25 cellular contexts compared by ENCODE assay signal in genomic region chr4:134533068-134533467, GRCh38.
DNase-seq lines count a peak whose midpoint lies in the region; ATAC-seq, FAIRE-seq and TF ChIP-seq lines count a peak whose summit lies in the region.
"Had no signal": no experiment of that assay in that cellular context is flagged by ENCODE, and none has a peak within 500 bp of the region (broad histone marks: within the 10 kb centered on the region; RNA-seq: fewer than 3 reads in every experiment).

No MANE protein-coding gene starts in this region.

- BruUV-seq in HCT116 (replicated peaks; lab: Mats Ljungman, UMichigan) (no TSS peak), GM12878 (replicated peaks; lab: Mats Ljungman, UMichigan) (no TSS peak)

- CTCF ChIA-PET in HCT116 (lab: Charles Lee) (no interaction called here), GM12878 (lab: Yijun Ruan, JAX) (no interaction called here)

- WGBS in GM12878 (ENCODE audit: insufficient coverage, insufficient replicate concordance, low lambda C conversion rate, missing lambda C conversion rate): 31% methylated on average over 3 of the region's 3 CpGs

- TF ChIP-seq RAD21 in HCT116 (IDR thresholded peaks at IDR 0.05; ENCODE audit: low read depth): no peak
- TF ChIP-seq RAD21 in GM12878 (IDR thresholded peaks at IDR 0.05; ENCODE audit: insufficient read depth, low read depth, low read length): no peak

- in situ Hi-C loops in GM12878 (cut with MboI): no loop called here

- SMC1A ChIA-PET in GM12878 (lab: Charles Lee; ENCODE audit: uncharacterized antibody, unreplicated experiment): interaction anchor here (1.0 kb wide), 1 partner anchor 11 kb away, joined by 3 read pairs; no protein-coding TSS in a partner anchor

- peaks cover 7% of the 10 kb centered on the region for H3K9me3 Mint-ChIP-seq in activated T-helper 2 cell treated with anti-CD3 and anti-CD28 coated beads, Interferon-gamma antibody, Interleukin-2, Interleukin-4, amounts not matched to agents 10 μg/mL and 5 μg/mL and 100 μg/mL, durations not matched to agents 14 hours and 24 hours and 36 hours
- H3K9me3 Mint-ChIP-seq: brain, GM23338 had no signal

- RAD21 ChIA-PET in HCT116 (lab: Charles Lee; ENCODE audit: low non-redundant PET in 1 of 2, low total read pairs in 2 of 2, uncharacterized antibody in 2 of 2, unreplicated experiment in 2 of 2): no interaction called here
- RAD21 ChIA-PET in GM12878 (lab: Charles Lee; ENCODE audit: unreplicated experiment): interaction anchor here (1.0 kb wide), 1 partner anchor 14 kb away, joined by 3 read pairs; no protein-coding TSS in a partner anchor

- no peak for DNase-seq in DND-41
- DNase-seq in HCT116 (ENCODE audit: low read depth, low spot score): no peak
- peak; percentile 54 for DNase-seq in MM.1S
- DNase-seq in GM12878 (ENCODE audit: low read depth, low spot score): no peak
- DNase-seq in activated T-helper 2 cell treated with anti-CD3 and anti-CD28 coated beads, Interferon-gamma antibody, Interleukin-2, Interleukin-4, amounts not matched to agents 10 μg/mL and 5 μg/mL and 100 μg/mL, durations not matched to agents 14 hours and 24 hours and 36 hours (ENCODE audit: low spot score): no peak
- DNase-seq in 8988T: no peak
- no peak for DNase-seq in NCI-H128 (lab: John Stamatoyannopoulos, UW; ENCODE audit: unreplicated experiment)
- DNase-seq: activated CD4-positive, alpha-beta T cell treated with anti-CD3 and anti-CD28 coated beads for 36 hours; activated naive CD4-positive, alpha-beta T cell; activated T-cell treated with anti-CD3 and anti-CD28 coated beads, Interleukin-2, amount 50 U/mL, for 24 hours; CD8-positive, alpha-beta T cell; DMS153; effector CD4-positive, alpha-beta T cell; heart left ventricle; left cardiac atrium; NCI-H1436; NCI-H2107; NCI-H446; NK-92 treated with Interleukin-12 subunit alpha and Interleukin-12 subunit beta, amount 100 ng/mL, for 24 hours; RPMI8226 had no signal

- no peaks in the 10 kb centered on the region for H3K4me1 Mint-ChIP-seq in activated T-helper 2 cell treated with anti-CD3 and anti-CD28 coated beads, Interferon-gamma antibody, Interleukin-2, Interleukin-4, amounts not matched to agents 10 μg/mL and 5 μg/mL and 100 μg/mL, durations not matched to agents 14 hours and 24 hours and 36 hours (ENCODE audit: low read depth)
- H3K4me1 Mint-ChIP-seq: activated CD4-positive, alpha-beta T cell treated with anti-CD3 and anti-CD28 coated beads for 36 hours; brain; memory B cell had no signal

- no peak overlapping the region for H3K9ac ChIP-seq in DND-41 (ENCODE audit: low read depth, low read length)
- no peak overlapping the region for H3K9ac ChIP-seq in HCT116 (ENCODE audit: low read length)
- no peak overlapping the region for H3K9ac ChIP-seq in MM.1S (ENCODE audit: low read length)
- H3K9ac ChIP-seq in GM12878 (ENCODE audit: control insufficient read depth, insufficient read depth, low read length): no peak overlapping the region

- no peaks in the 10 kb centered on the region for H3K4me1 ChIP-seq in DND-41 (ENCODE audit: insufficient read depth, low read length)
- no peaks in the 10 kb centered on the region for H3K4me1 ChIP-seq in HCT116 (ENCODE audit: control insufficient read depth in 1 of 2, insufficient read depth in 2 of 2, low read length in 2 of 2)
- H3K4me1 ChIP-seq in MM.1S (ENCODE audit: low read length): 0 out of 2 replicates have a peak, but pooled peaks cover 4% of the 10 kb centered on the region
- no peaks in the 10 kb centered on the region for H3K4me1 ChIP-seq in GM12878 (ENCODE audit: control insufficient read depth, insufficient read depth, low read length)

- H3K4me3 ChIP-seq in DND-41 (ENCODE audit: low read depth in 1 of 2, low read length in 2 of 2) (no peak overlapping the region), HCT116 (replicated peaks in 1 of 2; ENCODE audit: low read depth in 1 of 2, low read length in 2 of 2) (no peak overlapping the region), MM.1S (ENCODE audit: low read length) (no peak overlapping the region), GM12878 (no peak overlapping the region)
- H3K4me3 ChIP-seq: GM23338, heart left ventricle had no signal

- H4K20me1 ChIP-seq in DND-41 (ENCODE audit: insufficient read depth, low read length): no peaks in the 10 kb centered on the region
- no peaks in the 10 kb centered on the region for H4K20me1 ChIP-seq in HCT116 (ENCODE audit: insufficient read depth)
- H4K20me1 ChIP-seq in MM.1S (ENCODE audit: insufficient read depth, low read length): no peaks in the 10 kb centered on the region
- H4K20me1 ChIP-seq in GM12878 (ENCODE audit: control insufficient read depth, insufficient read depth): no peaks in the 10 kb centered on the region

- intact Hi-C loops in HCT116 (cut with micrococcal nuclease): no loop called here
- intact Hi-C loops in GM12878 (cut with micrococcal nuclease; ENCODE audit: unreplicated experiment): no loop called here
- intact Hi-C loops in activated T-helper 2 cell treated with anti-CD3 and anti-CD28 coated beads, Interferon-gamma antibody, Interleukin-2, Interleukin-4, amounts not matched to agents 10 μg/mL and 5 μg/mL and 100 μg/mL, durations not matched to agents 14 hours and 24 hours and 36 hours (cut with micrococcal nuclease): no loop called here

- H3K9me2 ChIP-seq in HCT116 (ENCODE audit: insufficient read depth): no peaks in the 10 kb centered on the region
- H3K9me2 ChIP-seq in MM.1S (replicated peaks; ENCODE audit: insufficient read depth, low read length): no peaks in the 10 kb centered on the region

- H3K27me3 ChIP-seq in DND-41 (ENCODE audit: insufficient read depth, low read length, poor library complexity) (no peaks in the 10 kb centered on the region), HCT116 (ENCODE audit: insufficient read depth, low read length) (no peaks in the 10 kb centered on the region), MM.1S (replicated peaks; ENCODE audit: insufficient read depth, low read length) (no peaks in the 10 kb centered on the region), GM12878 (replicated peaks in 1 of 2; ENCODE audit: control insufficient read depth in 2 of 2, insufficient read depth in 2 of 2, low read length in 1 of 2) (no peaks in the 10 kb centered on the region)
- H3K27me3 ChIP-seq: heart left ventricle had no signal

- TF ChIP-seq CTCF in DND-41 (IDR thresholded peaks at IDR 0.05; ENCODE audit: borderline replicate concordance, extremely low read depth, low read length, poor library complexity, severe bottlenecking) (no peak), HCT116 (IDR thresholded peaks at IDR 0.05 in 2 of 3, conservative IDR thresholded peaks at IDR 0.05 in 1 of 3; ENCODE audit: borderline replicate concordance in 1 of 3, insufficient read depth in 1 of 3, low read depth in 2 of 3, low read length in 2 of 3) (no peak), MM.1S (IDR thresholded peaks at IDR 0.05; ENCODE audit: low read length) (no peak), GM12878 (IDR thresholded peaks at IDR 0.05 in 2 of 3, conservative IDR thresholded peaks at IDR 0.05 in 1 of 3; ENCODE audit: control insufficient read depth in 2 of 3, extremely low read depth in 1 of 3, insufficient read depth in 1 of 3, low read depth in 3 of 3, low read length in 3 of 3) (no peak)

- H3K9me3 ChIP-seq in DND-41 (ENCODE audit: insufficient read depth, low read length, severe bottlenecking) (no peaks in the 10 kb centered on the region), HCT116 (ENCODE audit: control insufficient read depth in 1 of 2, insufficient read depth in 1 of 2, low read depth in 1 of 2, low read length in 2 of 2) (no peaks in the 10 kb centered on the region), MM.1S (replicated peaks; ENCODE audit: insufficient read depth, low read length) (no peaks in the 10 kb centered on the region), GM12878 (replicated peaks; ENCODE audit: control insufficient read depth, insufficient read depth, low read length) (no peaks in the 10 kb centered on the region)
- H3K9me3 ChIP-seq: heart left ventricle had no signal

- ATAC-seq in DND-41 (ENCODE audit: insufficient read depth, low read depth) (peak; percentile 39; the same call in 1 of the 3 replicates), HCT116 (no peak), GM12878 (peak; percentile 93), HG03439 (IDR thresholded peaks at IDR 0.05; ENCODE audit: unreplicated experiment) (no peak)
- ATAC-seq: activated CD4-positive, alpha-beta T cell treated with anti-CD3 and anti-CD28 coated beads for 36 hours; CD8-positive, alpha-beta T cell; GM23338; heart left ventricle; left cardiac atrium had no signal

- H3F3A ChIP-seq in MM.1S (ENCODE audit: insufficient read depth, low read length): no peaks in the 10 kb centered on the region

- H3K79me2 ChIP-seq in DND-41 (ENCODE audit: insufficient read depth, low read length) (no peaks in the 10 kb centered on the region), HCT116 (ENCODE audit: insufficient read depth, low read length) (no peaks in the 10 kb centered on the region), MM.1S (ENCODE audit: low read length) (no peaks in the 10 kb centered on the region), GM12878 (ENCODE audit: control insufficient read depth, insufficient read depth, low read length) (no peaks in the 10 kb centered on the region)

- H3K27ac ChIP-seq in DND-41 (ENCODE audit: low read length): no peak overlapping the region
- H3K27ac ChIP-seq in HCT116 (ENCODE audit: low read depth, low read length): no peak overlapping the region
- H3K27ac ChIP-seq in MM.1S (ENCODE audit: low read length): no peak overlapping the region
- H3K27ac ChIP-seq in GM12878 (ENCODE audit: control insufficient read depth, insufficient read depth): no peak overlapping the region
- H3K27ac ChIP-seq: heart left ventricle had no signal

- POLR2A ChIA-PET in HCT116 (lab: Charles Lee) (no interaction called here), GM12878 (lab: Charles Lee) (no interaction called here)

- no peak overlapping the region for H3K4me2 ChIP-seq in DND-41 (ENCODE audit: insufficient read depth, low read length)
- no peak overlapping the region for H3K4me2 ChIP-seq in HCT116 (ENCODE audit: low read length)
- H3K4me2 ChIP-seq in MM.1S (ENCODE audit: low read depth, low read length): no peak overlapping the region
- H3K4me2 ChIP-seq in GM12878 (ENCODE audit: control insufficient read depth, insufficient read depth): no peak overlapping the region
- H3K4me2 ChIP-seq: GM23338 had no signal

- H3K4me3 Mint-ChIP-seq in activated T-helper 2 cell treated with anti-CD3 and anti-CD28 coated beads, Interferon-gamma antibody, Interleukin-2, Interleukin-4, amounts not matched to agents 10 μg/mL and 5 μg/mL and 100 μg/mL, durations not matched to agents 14 hours and 24 hours and 36 hours (ENCODE audit: low read depth): no peak overlapping the region
- H3K4me3 Mint-ChIP-seq: activated CD4-positive, alpha-beta T cell treated with anti-CD3 and anti-CD28 coated beads for 36 hours; activated T-cell treated with anti-CD3 and anti-CD28 coated beads, Interleukin-2, amount 50 U/mL, for 24 hours; brain; CD8-positive, alpha-beta T cell; GM23338; memory B cell; T-helper 1 cell treated with Interleukin-12 subunit alpha and Interleukin-12 subunit beta and Interleukin-4 antibody, amounts not matched to agents 30 μg/mL and 1 μg/mL, for 36 hours had no signal

- TF ChIP-seq POLR2A in HCT116 (IDR thresholded peaks at IDR 0.05; ENCODE audit: borderline replicate concordance, extremely low read depth, insufficient read depth, insufficient read length): no peak
- TF ChIP-seq POLR2A in GM12878 (IDR thresholded peaks at IDR 0.05; ENCODE audit: low read depth, low read length): no peak

- H3K27ac Mint-ChIP-seq in activated T-helper 2 cell treated with anti-CD3 and anti-CD28 coated beads, Interferon-gamma antibody, Interleukin-2, Interleukin-4, amounts not matched to agents 10 μg/mL and 5 μg/mL and 100 μg/mL, durations not matched to agents 14 hours and 24 hours and 36 hours: no peak overlapping the region
- H3K27ac Mint-ChIP-seq: activated CD4-positive, alpha-beta T cell treated with anti-CD3 and anti-CD28 coated beads for 36 hours; activated T-cell treated with anti-CD3 and anti-CD28 coated beads, Interleukin-2, amount 50 U/mL, for 24 hours; brain; CD8-positive, alpha-beta T cell; GM23338; memory B cell; T-helper 1 cell treated with Interleukin-12 subunit alpha and Interleukin-12 subunit beta and Interleukin-4 antibody, amounts not matched to agents 30 μg/mL and 1 μg/mL, for 36 hours had no signal

- H3K27me3 Mint-ChIP-seq in activated T-helper 2 cell treated with anti-CD3 and anti-CD28 coated beads, Interferon-gamma antibody, Interleukin-2, Interleukin-4, amounts not matched to agents 10 μg/mL and 5 μg/mL and 100 μg/mL, durations not matched to agents 14 hours and 24 hours and 36 hours (ENCODE audit: low read depth): no peaks in the 10 kb centered on the region
- H3K27me3 Mint-ChIP-seq: activated CD4-positive, alpha-beta T cell treated with anti-CD3 and anti-CD28 coated beads for 36 hours; activated T-cell treated with anti-CD3 and anti-CD28 coated beads, Interleukin-2, amount 50 U/mL, for 24 hours; brain; memory B cell had no signal

- H2AFZ ChIP-seq in DND-41 (ENCODE audit: low read depth, low read length): no peak overlapping the region
- peak overlapping the region; percentile 60 for H2AFZ ChIP-seq in HCT116 (ENCODE audit: low read depth, low read length, poor library complexity, severe bottlenecking)
- H2AFZ ChIP-seq in MM.1S (ENCODE audit: low read length): no peak overlapping the region
- no peak overlapping the region for H2AFZ ChIP-seq in GM12878 (ENCODE audit: control insufficient read depth, low read depth, low read length)
- H2AFZ ChIP-seq: GM23338 had no signal

- FAIRE-seq in GM12878 (lab: Jason Lieb, UNC): no peak

- TF ChIP-seq EP300 in GM12878 (IDR thresholded peaks at IDR 0.05; ENCODE audit: borderline replicate concordance in 1 of 2, control insufficient read depth in 1 of 2, low read depth in 2 of 2, low read length in 2 of 2): no peak

- H3K36me3 ChIP-seq in DND-41 (ENCODE audit: insufficient read depth, low read length): no peaks in the 10 kb centered on the region
- no peaks in the 10 kb centered on the region for H3K36me3 ChIP-seq in HCT116 (ENCODE audit: control insufficient read depth in 1 of 2, insufficient read depth in 2 of 2, low read length in 2 of 2)
- H3K36me3 ChIP-seq in MM.1S (replicated peaks; ENCODE audit: insufficient read depth, low read length): no peaks in the 10 kb centered on the region
- no peaks in the 10 kb centered on the region for H3K36me3 ChIP-seq in GM12878 (ENCODE audit: control insufficient read depth in 2 of 2, insufficient read depth in 2 of 2, low read length in 1 of 2)
- H3K36me3 ChIP-seq: heart left ventricle had no signal

- H3K36me3 Mint-ChIP-seq in activated T-helper 2 cell treated with anti-CD3 and anti-CD28 coated beads, Interferon-gamma antibody, Interleukin-2, Interleukin-4, amounts not matched to agents 10 μg/mL and 5 μg/mL and 100 μg/mL, durations not matched to agents 14 hours and 24 hours and 36 hours (ENCODE audit: low read depth): no peaks in the 10 kb centered on the region
- H3K36me3 Mint-ChIP-seq: brain; CD8-positive, alpha-beta T cell; memory B cell had no signal

Comparison
In these comparisons a context has a peak if more than half of its experiments do, and no peak if none do; other contexts are left out.
1. ATAC-seq: peak in DND-41 (single experiment) and GM12878 (single experiment); none in HCT116 (single experiment) and HG03439 (single experiment).